17 cellular contexts compared by ENCODE assay signal in the genomic region with DNA sequence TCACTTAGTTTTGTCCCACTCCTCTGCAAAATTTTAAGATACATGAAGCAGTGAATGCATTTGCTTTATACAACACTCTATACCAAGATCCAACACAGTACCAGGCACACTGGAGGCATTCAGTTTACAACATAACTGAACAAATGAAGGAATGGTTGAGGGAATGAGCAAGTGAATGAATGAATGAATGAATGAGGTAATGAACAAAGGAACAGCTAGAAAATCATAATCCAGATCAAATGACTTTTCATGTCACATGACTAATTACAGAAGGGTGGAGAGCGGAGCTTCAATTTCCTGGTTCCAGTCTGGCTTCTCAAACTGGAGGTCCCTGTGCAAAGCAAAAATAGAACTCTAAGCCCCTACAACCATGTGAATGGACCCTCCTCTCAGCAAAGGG. TPM values are rescaled to one million over a fixed set of nuclear protein-coding genes. Genes with fewer than 3 reads are reported as not detected.
DNase-seq lines count a peak whose midpoint lies in the region; ATAC-seq, FAIRE-seq and TF ChIP-seq lines count a peak whose summit lies in the region.
"Had no signal": no experiment of that assay in that cellular context is flagged by ENCODE, and none has a peak within 500 bp of the region (broad histone marks: within the 10 kb centered on the region; RNA-seq: fewer than 3 reads in every experiment).

No MANE protein-coding gene starts in this region.

- intact Hi-C loops in Caco-2 (cut with micrococcal nuclease; ENCODE audit: unreplicated experiment) (no loop called here), gastrocnemius medialis (cut with DNase I; ENCODE audit: low total_unique reads) (no loop called here)

- H3K9ac ChIP-seq in endodermal cell (ENCODE audit: extremely low read depth, low read length, poor library complexity, severe bottlenecking) (no peak overlapping the region), Karpas-422 (ENCODE audit: low read length) (no peak overlapping the region)
- H3K9ac ChIP-seq: GM23248 had no signal

- CTCF ChIA-PET in Caco-2 (lab: Charles Lee) = no interaction called here

- peaks cover 31% of the 10 kb centered on the region for H3K4me1 ChIP-seq in Caco-2
- no peaks in the 10 kb centered on the region for H3K4me1 ChIP-seq in endodermal cell (ENCODE audit: control insufficient read depth, insufficient read depth, low read length)
- peaks cover 79 to 88% of the 10 kb centered on the region in 2 donors for H3K4me1 ChIP-seq in gastrocnemius medialis
- H3K4me1 ChIP-seq in Karpas-422 (ENCODE audit: low read length) = peaks cover 4% of the 10 kb centered on the region; the same call in 1 of the 2 replicates
- H3K4me1 ChIP-seq in Peyer's patch = no peaks in the 10 kb centered on the region

- POLR2A ChIA-PET in Caco-2 (lab: Charles Lee) = no interaction called here

- H3K36me3 ChIP-seq in Caco-2 (ENCODE audit: control insufficient read depth, insufficient read depth, low read length) = peaks cover 3% of the 10 kb centered on the region
- no peaks in the 10 kb centered on the region for H3K36me3 ChIP-seq in endodermal cell (ENCODE audit: control insufficient read depth, insufficient read depth, low read length)
- no peaks in the 10 kb centered on the region for H3K36me3 ChIP-seq in gastrocnemius medialis
- H3K36me3 ChIP-seq in Karpas-422 (ENCODE audit: insufficient read depth, low read length) = no peaks in the 10 kb centered on the region
- H3K36me3 ChIP-seq in Peyer's patch = no peaks in the 10 kb centered on the region

- H3K27ac ChIP-seq in endodermal cell (ENCODE audit: low read depth, low read length) (no peak overlapping the region), gastrocnemius medialis (peak overlapping the region; percentile 78 to 98 (median 92)), Karpas-422 (ENCODE audit: low read length) (no peak overlapping the region), Peyer's patch (no peak overlapping the region)
- H3K27ac ChIP-seq: GM23248 had no signal

- ATAC-seq in gastrocnemius medialis = no peak
- ATAC-seq in activated naive CD4-positive, alpha-beta T cell treated with anti-CD3 and anti-CD28 coated beads, Interleukin-2, amount 50 U/mL, for 72 hours = no peak

- no TSS peak for BruUV-seq in Caco-2 (replicated peaks; lab: Mats Ljungman, UMichigan)

- WGBS in endodermal cell (ENCODE audit: insufficient coverage in 1 of 2, insufficient read length in 1 of 2), 2 experiments = 93 to 100% methylated on average over 1 of the region's 1 CpG

- H3K27ac Mint-ChIP-seq in Caco-2 (ENCODE audit: unreplicated experiment) (peak overlapping the region; percentile 31), endodermal cell (no peak overlapping the region)
- H3K27ac Mint-ChIP-seq in activated naive CD4-positive, alpha-beta T cell treated with anti-CD3 and anti-CD28 coated beads, Interleukin-2, amount 50 U/mL, for 72 hours = no peak overlapping the region
- H3K27ac Mint-ChIP-seq: CD4-positive, alpha-beta memory T cell had no signal

- no peak overlapping the region for H2AFZ ChIP-seq in Karpas-422 (ENCODE audit: low read length)
- H2AFZ ChIP-seq: GM23248 had no signal

- H3K27me3 Mint-ChIP-seq in Caco-2 (ENCODE audit: insufficient read depth, unreplicated experiment) (no peaks in the 10 kb centered on the region), endodermal cell (ENCODE audit: insufficient read depth) (peaks cover 61% of the 10 kb centered on the region)

- no peak for TF ChIP-seq POLR2A in GM12892 (IDR thresholded peaks at IDR 0.05; ENCODE audit: low read depth, low read length)
- TF ChIP-seq POLR2A in gastrocnemius medialis (IDR thresholded peaks at IDR 0.05) = no peak
- no peak for TF ChIP-seq POLR2A in Peyer's patch (IDR thresholded peaks at IDR 0.05)

- H3K4me2 ChIP-seq in Karpas-422 (ENCODE audit: low read depth, low read length, poor library complexity, severe bottlenecking) = no peak overlapping the region

- no peaks in the 10 kb centered on the region for H3K9me2 ChIP-seq in Karpas-422 (replicated peaks; ENCODE audit: insufficient read depth, low read length)

- no peaks in the 10 kb centered on the region for H4K20me1 ChIP-seq in Karpas-422 (ENCODE audit: insufficient read depth, low read depth, low read length)

- H3K9me3 ChIP-seq in Caco-2 (no peaks in the 10 kb centered on the region), endodermal cell (ENCODE audit: control insufficient read depth, low read length) (peaks cover 38% of the 10 kb centered on the region), gastrocnemius medialis (no peaks in the 10 kb centered on the region), Karpas-422 (ENCODE audit: low read length) (no peaks in the 10 kb centered on the region), Peyer's patch (no peaks in the 10 kb centered on the region)

- peaks cover 40% of the 10 kb centered on the region for H3K4me1 Mint-ChIP-seq in Caco-2 (ENCODE audit: low read depth, unreplicated experiment)
- peaks cover 5% of the 10 kb centered on the region for H3K4me1 Mint-ChIP-seq in endodermal cell
- H3K4me1 Mint-ChIP-seq: CD4-positive, alpha-beta memory T cell had no signal

- H3K9me3 Mint-ChIP-seq in Caco-2 (ENCODE audit: unreplicated experiment) = peaks cover 6% of the 10 kb centered on the region
- peaks cover 31% of the 10 kb centered on the region for H3K9me3 Mint-ChIP-seq in endodermal cell
- H3K9me3 Mint-ChIP-seq in activated naive CD4-positive, alpha-beta T cell treated with anti-CD3 and anti-CD28 coated beads, Interleukin-2, amount 50 U/mL, for 72 hours = no peaks in the 10 kb centered on the region

- in situ Hi-C loops in gastrocnemius medialis (cut with MboI; ENCODE audit: low sequenced_read_pairs in 4 of 4) = no loop called here

- DNase-seq in Caco-2 = no peak
- no peak for DNase-seq in GM12892 (ENCODE audit: insufficient read length)
- DNase-seq in endodermal cell = no peak
- DNase-seq in gastrocnemius medialis = no peak
- no peak for DNase-seq in Karpas-422
- no peak for DNase-seq in activated naive CD4-positive, alpha-beta T cell treated with anti-CD3 and anti-CD28 coated beads, Interleukin-2, amount 50 U/mL, for 72 hours (ENCODE audit: low spot score in 2 of 2)
- DNase-seq in Peyer's patch = no peak
- DNase-seq: C1 segment of cervical spinal cord; CD4-positive, alpha-beta memory T cell; COR-L47; DMS153; DND-41; GM23248; H7; HCEC 1CT had no signal

- peaks cover 71% of the 10 kb centered on the region for H3K36me3 Mint-ChIP-seq in Caco-2 (ENCODE audit: insufficient read depth, unreplicated experiment)
- peaks cover 17% of the 10 kb centered on the region for H3K36me3 Mint-ChIP-seq in endodermal cell (ENCODE audit: low read depth)
- no peaks in the 10 kb centered on the region for H3K36me3 Mint-ChIP-seq in activated naive CD4-positive, alpha-beta T cell treated with anti-CD3 and anti-CD28 coated beads, Interleukin-2, amount 50 U/mL, for 72 hours
- H3K36me3 Mint-ChIP-seq: CD4-positive, alpha-beta memory T cell had no signal

- H3K4me3 Mint-ChIP-seq in Caco-2 (ENCODE audit: unreplicated experiment) (no peak overlapping the region), endodermal cell (no peak overlapping the region)
- H3K4me3 Mint-ChIP-seq: CD4-positive, alpha-beta memory T cell had no signal

- no peaks in the 10 kb centered on the region for H3K79me2 ChIP-seq in Karpas-422 (ENCODE audit: low read length)

- TF ChIP-seq CTCF in Caco-2 (IDR thresholded peaks at IDR 0.05; ENCODE audit: insufficient read depth in 1 of 2, low read depth in 1 of 2, low read length in 1 of 2, severe bottlenecking in 1 of 2, unreplicated experiment in 1 of 2) (no peak), endodermal cell (conservative IDR thresholded peaks at IDR 0.05) (no peak), gastrocnemius medialis (IDR thresholded peaks at IDR 0.05 in 4 of 5, conservative IDR thresholded peaks at IDR 0.05 in 1 of 5) (no peak), Peyer's patch (IDR thresholded peaks at IDR 0.05) (no peak)

- H3K27me3 ChIP-seq in Caco-2 (replicated peaks; ENCODE audit: control insufficient read depth, insufficient read depth, low read length) (no peaks in the 10 kb centered on the region), endodermal cell (ENCODE audit: control insufficient read depth, insufficient read depth, low read length, poor library complexity, severe bottlenecking) (peaks cover 53% of the 10 kb centered on the region), gastrocnemius medialis (no peaks in the 10 kb centered on the region), Karpas-422 (ENCODE audit: low read length) (no peaks in the 10 kb centered on the region), Peyer's patch (no peaks in the 10 kb centered on the region)

- no peak overlapping the region for H3K4me3 ChIP-seq in Caco-2 (ENCODE audit: low read depth, low read length)
- peak overlapping the region; percentile 58 for H3K4me3 ChIP-seq in endodermal cell (ENCODE audit: low read length)
- H3K4me3 ChIP-seq in gastrocnemius medialis = no peak overlapping the region
- H3K4me3 ChIP-seq in Karpas-422 (ENCODE audit: low read length) = no peak overlapping the region
- H3K4me3 ChIP-seq in Peyer's patch = no peak overlapping the region
- H3K4me3 ChIP-seq: GM23248 had no signal

- peak; percentile 53 for FAIRE-seq in GM12892 (lab: Jason Lieb, UNC)
- FAIRE-seq: G401.6, H1 had no signal

RNA-seq across cellular contexts. Expression of gene TBC1D4, which starts 16.7 kb away (rescaled TPM):
- total RNA-seq in Caco-2 (2022) (177 and 194 TPM in 2 replicates), endodermal cell (1 to 10 TPM; 3.2 to 4.7 TPM), gastrocnemius medialis (100 to 1,000 TPM in 3 of 4 donors, 10 to 100 TPM in 1; 49.9 to 279 (median 211) TPM), Peyer's patch (10 to 100 TPM; 10.5 to 35.0 (median 33.1) TPM)
- polyA plus RNA-seq in GM12892 (2012; ENCODE audit: missing spikeins) = 34.0 TPM
- polyA plus RNA-seq in endodermal cell (2013, experiment 1 of 2) = 11.9 TPM
- polyA plus RNA-seq in endodermal cell (2013, experiment 2 of 2) = 11.1 TPM
- 3.1 and 4.0 TPM in 2 replicates for total RNA-seq in Karpas-422 (2014; rRNA removed; shearing (Covaris generic); ENCODE audit: low replicate concordance)
- total RNA-seq in activated naive CD4-positive, alpha-beta T cell treated with anti-CD3 and anti-CD28 coated beads, Interleukin-2, amount 50 U/mL, for 72 hours = 10 to 100 TPM; 29.6 to 30.5 TPM

Comparison
In these comparisons a context has a peak if more than half of its experiments do, and no peak if none do; other contexts are left out.
1. H3K27ac ChIP-seq: peak in gastrocnemius medialis (4 of 4); none in endodermal cell (single experiment), Karpas-422 (single experiment) and Peyer's patch (0 of 4).